19 cellular contexts compared by ENCODE assay signal in the genomic region with DNA sequence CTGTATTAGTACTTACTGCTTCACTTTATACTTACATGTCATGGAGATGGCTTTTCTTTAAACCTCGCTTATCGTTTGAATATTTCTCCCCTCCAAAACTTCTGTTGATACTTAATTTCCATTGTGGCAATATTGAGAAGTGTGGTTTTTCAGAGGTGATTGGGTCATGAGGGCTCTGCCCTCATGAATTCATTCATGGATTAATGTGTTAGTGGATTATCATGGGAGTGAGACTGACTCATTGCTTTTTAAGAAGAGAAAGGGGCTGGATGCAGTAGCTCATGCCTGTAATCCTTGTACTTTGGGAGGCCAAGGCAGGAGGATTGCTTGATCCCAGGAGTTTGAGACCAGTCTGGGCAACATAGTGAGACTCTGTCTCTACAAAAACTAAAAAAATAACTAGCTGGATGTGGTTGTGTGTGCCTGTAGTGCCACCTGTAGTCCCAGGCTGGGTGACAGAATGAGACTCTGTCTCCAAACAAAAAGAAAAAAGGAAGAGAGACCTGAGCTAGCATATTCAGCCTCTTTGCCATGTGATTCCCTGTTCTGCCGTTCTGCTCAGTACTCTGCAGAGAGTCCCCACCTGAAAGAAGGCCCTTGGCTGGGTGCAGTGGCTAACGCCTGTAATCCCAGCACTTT. TPM values are rescaled to one million over a fixed set of nuclear protein-coding genes. Genes with fewer than 3 reads are reported as not detected.
DNase-seq lines count a peak whose midpoint lies in the region; ATAC-seq and TF ChIP-seq lines count a peak whose summit lies in the region.
"Had no signal": no experiment of that assay in that cellular context is flagged by ENCODE, and none has a peak within 500 bp of the region (broad histone marks: within the 10 kb centered on the region; RNA-seq: fewer than 3 reads in every experiment).

No MANE protein-coding gene starts in this region.

- H3K27ac Mint-ChIP-seq in naive B cell: peak overlapping the region in 1 of 6 donors; percentile 71
- H3K27ac Mint-ChIP-seq in naive thymus-derived CD8-positive, alpha-beta T cell: peak overlapping the region in 3 of 10 donors; percentile 26 to 66 (median 63)
- H3K27ac Mint-ChIP-seq: activated naive CD4-positive, alpha-beta T cell treated with anti-CD3 and anti-CD28 coated beads, Interleukin-2, amount 10 ng/mL, durations not matched to agents 7 days and 5 days had no signal

- H3K27me3 Mint-ChIP-seq in naive B cell: no peaks in the 10 kb centered on the region
- no peaks in the 10 kb centered on the region for H3K27me3 Mint-ChIP-seq in naive thymus-derived CD8-positive, alpha-beta T cell
- H3K27me3 Mint-ChIP-seq: activated naive CD4-positive, alpha-beta T cell treated with anti-CD3 and anti-CD28 coated beads, Interleukin-2, amount 10 ng/mL, durations not matched to agents 7 days and 5 days had no signal

- H3K79me2 ChIP-seq in DND-41 (ENCODE audit: insufficient read depth, low read length): peaks cover 5% of the 10 kb centered on the region; the same call in 1 of the 2 replicates

- peaks cover 18 to 29% (median 24%) of the 10 kb centered on the region in 3 donors for H3K4me1 Mint-ChIP-seq in naive B cell
- H3K4me1 Mint-ChIP-seq in naive thymus-derived CD8-positive, alpha-beta T cell: peaks cover 11 to 39% (median 29%) of the 10 kb centered on the region in 4 donors

- H3K4me3 ChIP-seq in DND-41 (ENCODE audit: low read depth in 1 of 2, low read length in 2 of 2): no peak overlapping the region
- H3K4me3 ChIP-seq: heart right ventricle, lung, SJCRH30, suprapubic skin had no signal

- H3K9me3 ChIP-seq in DND-41 (ENCODE audit: insufficient read depth, low read length, severe bottlenecking): peaks cover 7% of the 10 kb centered on the region
- H3K9me3 ChIP-seq: SJCRH30, suprapubic skin had no signal

- peaks cover 0 to 8% (median 2%) of the 10 kb centered on the region in 7 donors for H3K9me3 Mint-ChIP-seq in naive B cell
- H3K9me3 Mint-ChIP-seq in naive thymus-derived CD8-positive, alpha-beta T cell: peaks cover 0 to 15% (median 2%) of the 10 kb centered on the region in 9 donors

- no peaks in the 10 kb centered on the region for H3K36me3 Mint-ChIP-seq in naive B cell
- H3K36me3 Mint-ChIP-seq in naive thymus-derived CD8-positive, alpha-beta T cell: peaks cover 0 to 8% (median 4%) of the 10 kb centered on the region in 3 donors

- no peak overlapping the region for H2AFZ ChIP-seq in DND-41 (ENCODE audit: low read depth, low read length)
- H2AFZ ChIP-seq: parathyroid adenoma had no signal

- DNase-seq in DND-41 (no peak), naive B cell (peak; percentile 5), SIG-M5 (lab: John Stamatoyannopoulos, UW) (no peak)
- DNase-seq in naive thymus-derived CD8-positive, alpha-beta T cell: no peak
- DNase-seq: activated naive CD4-positive, alpha-beta T cell treated with anti-CD3 and anti-CD28 coated beads, Interleukin-2, amount 10 ng/mL, durations not matched to agents 7 days and 5 days; GF-D8; heart right ventricle; islet precursor cell; KBM-7; NCI-H2029; PC-3; SJCRH30; stimulated activated CD4-positive, alpha-beta T cell treated with anti-CD3 and anti-CD28 coated beads, Interleukin-1b, Interleukin-23, amount 100 ng/mL, for 48 hours had no signal

- POLR2A ChIA-PET in naive thymus-derived CD8-positive, alpha-beta T cell (lab: Charles Lee): interaction anchor here (0.7 kb wide), 2 partner anchors 129 to 1788 kb away, joined by 4 to 6 read pairs; no protein-coding TSS in a partner anchor

- no peaks in the 10 kb centered on the region for H4K20me1 ChIP-seq in DND-41 (ENCODE audit: insufficient read depth, low read length)

- no peaks in the 10 kb centered on the region for H3K36me3 ChIP-seq in DND-41 (ENCODE audit: insufficient read depth, low read length)
- H3K36me3 ChIP-seq: heart right ventricle, SJCRH30, suprapubic skin had no signal

- no peak overlapping the region for H3K4me3 Mint-ChIP-seq in naive B cell
- H3K4me3 Mint-ChIP-seq in naive thymus-derived CD8-positive, alpha-beta T cell: no peak overlapping the region
- H3K4me3 Mint-ChIP-seq: activated naive CD4-positive, alpha-beta T cell treated with anti-CD3 and anti-CD28 coated beads, Interleukin-2, amount 10 ng/mL, durations not matched to agents 7 days and 5 days had no signal

- ATAC-seq in DND-41 (ENCODE audit: insufficient read depth, low read depth) (peak; percentile 35; the same call in 1 of the 3 replicates), naive B cell (ENCODE audit: low read depth in 2 of 2) (peak in 1 of 2 donors; percentile 30), HG03045 (IDR thresholded peaks at IDR 0.05; ENCODE audit: unreplicated experiment) (no peak)
- no peak for ATAC-seq in naive thymus-derived CD8-positive, alpha-beta T cell
- ATAC-seq: PC-3 had no signal

- H3K27ac ChIP-seq in DND-41 (ENCODE audit: low read length) (no peak overlapping the region), VCaP (no peak overlapping the region)
- H3K27ac ChIP-seq: parathyroid adenoma, SJCRH30, suprapubic skin had no signal

- H3K4me2 ChIP-seq in DND-41 (ENCODE audit: insufficient read depth, low read length): no peak overlapping the region

- peak; percentile 30 for TF ChIP-seq CTCF in DND-41 (IDR thresholded peaks at IDR 0.05; ENCODE audit: borderline replicate concordance, extremely low read depth, low read length, poor library complexity, severe bottlenecking)
- TF ChIP-seq CTCF in GM12873 (IDR thresholded peaks at IDR 0.05; ENCODE audit: insufficient read depth, low read depth, low read length, missing control alignments): peak; percentile 32
- TF ChIP-seq CTCF in VCaP (conservative IDR thresholded peaks at IDR 0.05): peak; percentile 34

- no peaks in the 10 kb centered on the region for H3K27me3 ChIP-seq in DND-41 (ENCODE audit: insufficient read depth, low read length, poor library complexity)
- H3K27me3 ChIP-seq: heart right ventricle, SJCRH30, suprapubic skin had no signal

- H3K4me1 ChIP-seq in DND-41 (ENCODE audit: insufficient read depth, low read length): peaks cover 2% of the 10 kb centered on the region
- H3K4me1 ChIP-seq: SJCRH30 had no signal

- no peak overlapping the region for H3K9ac ChIP-seq in DND-41 (ENCODE audit: low read depth, low read length)
- H3K9ac ChIP-seq: parathyroid adenoma had no signal

RNA-seq across cellular contexts. Expression of a gene that starts 30.2 kb away (rescaled TPM):
- 10 to 100 TPM; 24.0 to 90.2 (median 79.0) TPM for polyA plus RNA-seq in naive B cell (ENCODE audit: low read depth in 6 of 6)
- total RNA-seq in naive thymus-derived CD8-positive, alpha-beta T cell: 10 to 100 TPM; 86.5 to 93.6 TPM
- polyA plus RNA-seq in naive thymus-derived CD8-positive, alpha-beta T cell: 10 to 100 TPM; 36.8 to 59.8 (median 37.2) TPM
